ENCODE assay signal across 12 cellular contexts in genomic region chrX:41236629-41237028, GRCh38.
A peak's percentile ranks its signal among the peaks of the same experiment; 100 is the strongest.
DNase-seq lines count a peak whose midpoint lies in the region; ATAC-seq, FAIRE-seq and TF ChIP-seq lines count a peak whose summit lies in the region.
"Had no signal": no experiment of that assay in that cellular context is flagged by ENCODE, and none has a peak within 500 bp of the region (broad histone marks: within the 10 kb centered on the region; RNA-seq: fewer than 3 reads in every experiment).

No MANE protein-coding gene starts in this region.

- ATAC-seq in GM19467 (IDR thresholded peaks at IDR 0.05; ENCODE audit: unreplicated experiment) (peak; percentile 71), HG03159 (IDR thresholded peaks at IDR 0.05; ENCODE audit: unreplicated experiment) (peak; percentile 81), HG03460 (IDR thresholded peaks at IDR 0.05; ENCODE audit: unreplicated experiment) (no peak), SK-N-SH treated with all-trans-retinoic acid at 6 μM for 48 hours (no peak)
- ATAC-seq: left lobe of liver, right cardiac atrium had no signal

- TF ChIP-seq POLR2A in GM12891 (IDR thresholded peaks at IDR 0.05; ENCODE audit: low read depth, low read length) = no peak

- DNase-seq in GM12891 (ENCODE audit: insufficient read length, low spot score) = peak; percentile 30
- DNase-seq in fibroblast of peridontal ligament (ENCODE audit: extremely low read depth) = peak; percentile 30
- no peak for DNase-seq in cerebellum (ENCODE audit: low spot score)
- no peak for DNase-seq in NCI-H1694 treated with DMSO at 0.1 percent for 48 hours (lab: John Stamatoyannopoulos, UW)
- DNase-seq: CD4-positive, alpha-beta memory T cell; NCI-H446; right cardiac atrium had no signal

- FAIRE-seq in GM12891 (lab: Jason Lieb, UNC) = no peak

TF ChIP-seq in GM12891, 5 proteins besides CTCF, POLR2A, EP300 and RAD21:
- TF ChIP-seq PAX5 (IDR thresholded peaks at IDR 0.05; ENCODE audit: insufficient read depth, low read length, severe bottlenecking) (no peak), POLR2AphosphoS5 (IDR thresholded peaks at IDR 0.05; ENCODE audit: low read depth, low read length) (no peak), POU2F2 (IDR thresholded peaks at IDR 0.05; ENCODE audit: low read depth, low read length) (no peak), TAF1 (IDR thresholded peaks at IDR 0.05; ENCODE audit: low read depth, low read length) (no peak), SPI1 (IDR thresholded peaks at IDR 0.05; ENCODE audit: low read depth, low read length) (peak; percentile 87)

TF ChIP-seq in SK-N-SH treated with all-trans-retinoic acid at 6 μM for 48 hours, 23 proteins besides CTCF, POLR2A, EP300 and RAD21:
- TF ChIP-seq ZNF70 (CRISPR knock-in tag; IDR thresholded peaks at IDR 0.05) (no peak), ZFP3 (CRISPR knock-in tag; IDR thresholded peaks at IDR 0.05) (no peak), TCF4 (CRISPR knock-in tag; IDR thresholded peaks at IDR 0.05; ENCODE audit: borderline replicate concordance) (no peak), PPARA (CRISPR knock-in tag; IDR thresholded peaks at IDR 0.05; ENCODE audit: borderline replicate concordance) (no peak), PATZ1 (CRISPR knock-in tag; IDR thresholded peaks at IDR 0.05; ENCODE audit: borderline replicate concordance) (no peak), BACH2 (CRISPR knock-in tag; IDR thresholded peaks at IDR 0.05; ENCODE audit: borderline replicate concordance) (no peak), TOX (CRISPR knock-in tag; IDR thresholded peaks at IDR 0.05; ENCODE audit: borderline replicate concordance) (no peak), POU6F1 (CRISPR knock-in tag; IDR thresholded peaks at IDR 0.05; ENCODE audit: borderline replicate concordance, low read depth) (no peak), ISL1 (CRISPR knock-in tag; IDR thresholded peaks at IDR 0.05) (no peak), ZC3H10 (CRISPR knock-in tag; IDR thresholded peaks at IDR 0.05) (no peak), RARB (CRISPR knock-in tag; IDR thresholded peaks at IDR 0.05) (no peak), GLIS3 (CRISPR knock-in tag; IDR thresholded peaks at IDR 0.05) (no peak), ZNF565 (CRISPR knock-in tag; conservative IDR thresholded peaks at IDR 0.05; ENCODE audit: low read depth) (no peak), CSDC2 (CRISPR knock-in tag; IDR thresholded peaks at IDR 0.05) (no peak), ZFP30 (CRISPR knock-in tag; IDR thresholded peaks at IDR 0.05) (no peak), TSHZ2 (CRISPR knock-in tag; IDR thresholded peaks at IDR 0.05) (no peak), SNAI2 (CRISPR knock-in tag; IDR thresholded peaks at IDR 0.05) (no peak)

Comparison
In these comparisons a context has a peak if more than half of its experiments do, and no peak if none do; other contexts are left out.
1. DNase-seq: peak in GM12891 (single experiment) and fibroblast of peridontal ligament (single experiment); none in cerebellum (single experiment) and NCI-H1694 treated with DMSO at 0.1 percent for 48 hours (single experiment).
2. ATAC-seq: peak in GM19467 (single experiment) and HG03159 (single experiment); none in HG03460 (single experiment) and SK-N-SH treated with all-trans-retinoic acid at 6 μM for 48 hours (single experiment).